19 cellular contexts compared by ENCODE assay signal in the genomic region with DNA sequence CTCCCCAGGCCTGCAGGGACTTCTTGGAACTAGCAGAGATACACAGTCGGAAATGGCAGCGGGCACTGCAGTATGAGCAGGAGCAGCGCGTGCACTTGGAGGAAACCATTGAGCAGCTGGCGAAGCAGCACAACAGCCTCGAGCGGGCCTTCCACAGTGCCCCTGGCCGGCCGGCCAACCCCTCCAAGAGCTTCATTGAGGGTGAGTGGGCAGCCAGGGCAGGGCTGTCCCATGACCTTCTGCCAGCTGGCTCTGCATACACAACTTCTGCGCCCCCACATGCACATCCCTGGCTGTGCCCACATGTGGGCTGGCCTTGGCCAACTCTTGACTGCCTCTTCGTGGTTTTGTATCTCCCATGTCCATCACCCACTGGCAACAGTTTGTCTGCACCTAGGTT.
"Had no signal": no experiment of that assay in that cellular context is flagged by ENCODE, and none has a peak within 500 bp of the region (broad histone marks: within the 10 kb centered on the region; RNA-seq: fewer than 3 reads in every experiment).

No MANE protein-coding gene starts in this region.

- H3K36me3 ChIP-seq: cardiac muscle cell, pancreas, uterus had no signal

- H3K4me3 ChIP-seq: cardiac muscle cell, hepatocyte, pancreas, tibial nerve, uterus had no signal

- H3K27ac Mint-ChIP-seq: activated CD4-positive, alpha-beta T cell treated with anti-CD3 and anti-CD28 coated beads, Interleukin-2, amount 10 ng/mL, durations not matched to agents 7 days and 5 days; activated naive CD8-positive, alpha-beta T cell; memory B cell had no signal

- H2AFZ ChIP-seq: hepatocyte had no signal

- H3K4me3 Mint-ChIP-seq: activated CD4-positive, alpha-beta T cell treated with anti-CD3 and anti-CD28 coated beads, Interleukin-2, amount 10 ng/mL, durations not matched to agents 7 days and 5 days; activated naive CD8-positive, alpha-beta T cell; memory B cell; naive thymus-derived CD8-positive, alpha-beta T cell had no signal

- H3K4me2 ChIP-seq: hepatocyte had no signal

- DNase-seq: activated CD4-positive, alpha-beta T cell treated with anti-CD3 and anti-CD28 coated beads, Interleukin-2, amount 10 ng/mL, durations not matched to agents 7 days and 5 days; activated CD8-positive, alpha-beta memory T cell treated with anti-CD3 and anti-CD28 coated beads, Interleukin-2, amount 50 U/mL, for 4 hours; activated gamma-delta T cell treated with Interleukin-2 at 50 U/mL for 16 hours; activated T-cell treated with anti-CD3 and anti-CD28 coated beads, Interleukin-2, amount 50 U/mL, for 48 hours; amygdala; foreskin keratinocyte; stimulated activated CD4-positive, alpha-beta T cell treated with anti-CD3 and anti-CD28 coated beads, Interleukin-12 subunit alpha, Interleukin-12 subunit beta, amount 100 ng/mL, for 4 hours; stimulated activated CD4-positive, alpha-beta T cell treated with anti-CD3 and anti-CD28 coated beads, Interleukin-1b, Interleukin-23, amount 100 ng/mL, for 48 hours; stimulated activated CD8-positive, alpha-beta memory T cell treated with anti-CD3 and anti-CD28 coated beads, Interleukin-4, amount 100 ng/mL, for 48 hours; stimulated activated naive CD4-positive, alpha-beta T cell treated with Interleukin-2 at 50 U/mL for 16 hours; T1000 had no signal

- H3K27me3 ChIP-seq: cardiac muscle cell, foreskin keratinocyte, hepatocyte, pancreas, tibial nerve, uterus had no signal

- H3K4me1 ChIP-seq: foreskin keratinocyte, pancreas, tibial nerve, uterus had no signal

- H3K27me3 Mint-ChIP-seq: activated CD4-positive, alpha-beta T cell treated with anti-CD3 and anti-CD28 coated beads, Interleukin-2, amount 10 ng/mL, durations not matched to agents 7 days and 5 days; activated naive CD8-positive, alpha-beta T cell; memory B cell; naive thymus-derived CD8-positive, alpha-beta T cell had no signal

- H3K9me3 ChIP-seq: pancreas, tibial nerve, uterus had no signal

- H3K36me3 Mint-ChIP-seq: activated naive CD8-positive, alpha-beta T cell had no signal

- ATAC-seq: foreskin keratinocyte; naive thymus-derived CD8-positive, alpha-beta T cell; pancreas had no signal

- H3K9me3 Mint-ChIP-seq: activated CD4-positive, alpha-beta T cell treated with anti-CD3 and anti-CD28 coated beads, Interleukin-2, amount 10 ng/mL, durations not matched to agents 7 days and 5 days; memory B cell; naive thymus-derived CD8-positive, alpha-beta T cell had no signal

- H3K27ac ChIP-seq: cardiac muscle cell, foreskin keratinocyte, hepatocyte, pancreas, tibial nerve, uterus had no signal
